10 cellular contexts compared by ENCODE assay signal in genomic region chrX:46653482-46653881, GRCh38.
DNase-seq lines count a peak whose midpoint lies in the region; ATAC-seq and TF ChIP-seq lines count a peak whose summit lies in the region.
"Had no signal": no experiment of that assay in that cellular context is flagged by ENCODE, and none has a peak within 500 bp of the region (broad histone marks: within the 10 kb centered on the region; RNA-seq: fewer than 3 reads in every experiment).

No MANE protein-coding gene starts in this region.

- H3K4me2 ChIP-seq in mesendoderm (ENCODE audit: low read length) = no peak overlapping the region

- no peak overlapping the region for H3K23ac ChIP-seq in mesendoderm (ENCODE audit: low read length)

- H3K9me3 ChIP-seq in HAP-1 = no peaks in the 10 kb centered on the region

- no peak overlapping the region for H3K4ac ChIP-seq in mesendoderm (ENCODE audit: low read depth, low read length)

- H4K8ac ChIP-seq in mesendoderm (ENCODE audit: low read depth, low read length) = no peak overlapping the region

- in situ Hi-C loops in HAP-1 (cut with MboI; ENCODE audit: low sequenced_read_pairs) = no loop called here

- peak; percentile 16 for DNase-seq in NCI-H146 (lab: John Stamatoyannopoulos, UW)
- no peak for DNase-seq in NCI-H146 treated with DMSO at 0.1 percent for 48 hours (lab: John Stamatoyannopoulos, UW; ENCODE audit: unreplicated experiment)
- peak; percentile 44 to 58 for DNase-seq in HAP-1 (ENCODE audit: low spot score in 2 of 2)
- DNase-seq in mesendoderm = peak; percentile 52
- no peak for DNase-seq in Ammon's horn (ENCODE audit: low spot score)
- no peak for DNase-seq in H4 (ENCODE audit: low spot score)
- DNase-seq: AML-193 had no signal

- no peak for ATAC-seq in HG03354 (IDR thresholded peaks at IDR 0.05; ENCODE audit: poor library complexity, severe bottlenecking, unreplicated experiment)

- H3K56ac ChIP-seq in mesendoderm (ENCODE audit: low read length) = no peak overlapping the region

- H2BK5ac ChIP-seq in mesendoderm (ENCODE audit: low read length) = no peak overlapping the region

- H3K18ac ChIP-seq in mesendoderm (ENCODE audit: low read length) = no peak overlapping the region

- H3K79me2 ChIP-seq in mesendoderm (ENCODE audit: control insufficient read depth, insufficient read depth, low read length) = no peaks in the 10 kb centered on the region

- no peak overlapping the region for H2AK5ac ChIP-seq in mesendoderm (ENCODE audit: low read length)

- H3K4me1 ChIP-seq in HAP-1 = peaks cover 17% of the 10 kb centered on the region
- no peaks in the 10 kb centered on the region for H3K4me1 ChIP-seq in mesendoderm (ENCODE audit: control insufficient read depth, low read depth, low read length)

- H3K4me3 ChIP-seq in HAP-1 = no peak overlapping the region
- H3K4me3 ChIP-seq in mesendoderm (ENCODE audit: low read length) = no peak overlapping the region

- TF ChIP-seq CTCF in VCaP (conservative IDR thresholded peaks at IDR 0.05) = peak; percentile 70

- no peak overlapping the region for H3K9ac ChIP-seq in mesendoderm (ENCODE audit: low read length)

- no peak overlapping the region for H2BK15ac ChIP-seq in mesendoderm (replicated peaks; ENCODE audit: low read depth)

- no CpG with 5 or more reads among the region's 6 CpGs for WGBS in mesendoderm (ENCODE audit: extremely low coverage, insufficient coverage, low lambda C conversion rate)

- no peak overlapping the region for H3K27ac ChIP-seq in VCaP
- no peak overlapping the region for H3K27ac ChIP-seq in mesendoderm (ENCODE audit: low read depth, low read length)
- H3K27ac ChIP-seq: epithelial cell of prostate had no signal

- H3K36me3 ChIP-seq in HAP-1 (replicated peaks) = no peaks in the 10 kb centered on the region
- no peaks in the 10 kb centered on the region for H3K36me3 ChIP-seq in mesendoderm (ENCODE audit: control insufficient read depth, insufficient read depth, low read length)

- H3K27me3 ChIP-seq in HAP-1 (ENCODE audit: low read depth) = no peaks in the 10 kb centered on the region
- H3K27me3 ChIP-seq in mesendoderm (ENCODE audit: insufficient read depth, low read length, poor library complexity) = no peaks in the 10 kb centered on the region

- no peaks in the 10 kb centered on the region for H3K79me1 ChIP-seq in mesendoderm (ENCODE audit: low read length)

- H4K5ac ChIP-seq in mesendoderm (ENCODE audit: low read length) = no peak overlapping the region

- H2BK120ac ChIP-seq in mesendoderm (ENCODE audit: low read depth, low read length) = no peak overlapping the region

Comparison
In these comparisons a context has a peak if more than half of its experiments do, and no peak if none do; other contexts are left out.
1. DNase-seq: peak in NCI-H146 (single experiment), HAP-1 (2 of 2) and mesendoderm (single experiment); none in NCI-H146 treated with DMSO at 0.1 percent for 48 hours (single experiment), Ammon's horn (single experiment) and H4 (single experiment).